In the genomic region with DNA sequence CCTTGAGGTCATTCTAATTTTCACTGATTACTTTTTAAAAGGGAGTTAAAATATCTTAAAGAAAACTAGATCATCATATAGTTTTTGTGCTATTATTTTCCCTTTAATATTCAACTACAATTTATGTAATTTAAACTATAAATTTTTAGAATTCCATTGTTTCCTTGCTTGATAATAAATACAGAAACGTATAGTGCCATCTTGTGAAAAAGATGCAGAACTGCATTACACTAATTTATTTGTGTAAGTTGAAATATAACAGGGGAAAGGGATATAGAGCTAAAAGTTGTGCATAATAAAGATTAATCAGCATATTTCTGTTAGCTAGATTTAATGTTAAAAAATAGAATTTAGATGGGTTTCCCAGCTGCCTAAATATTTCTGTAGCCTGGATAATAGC, we compare ENCODE assay signal across 9 cellular contexts.
DNase-seq lines count a peak whose midpoint lies in the region; ATAC-seq and TF ChIP-seq lines count a peak whose summit lies in the region.
"Had no signal": no experiment of that assay in that cellular context is flagged by ENCODE, and none has a peak within 500 bp of the region (broad histone marks: within the 10 kb centered on the region; RNA-seq: fewer than 3 reads in every experiment).

No MANE protein-coding gene starts in this region.

- H3K36me3 ChIP-seq in GM06990 (ENCODE audit: control insufficient read depth, insufficient read depth, low read length) (no peaks in the 10 kb centered on the region), breast epithelium (no peaks in the 10 kb centered on the region)

- peaks cover 4% of the 10 kb centered on the region for H3K9me3 Mint-ChIP-seq in osteocyte (ENCODE audit: unreplicated experiment)
- H3K9me3 Mint-ChIP-seq in stimulated activated effector memory CD8-positive, alpha-beta T cell treated with anti-CD3 and anti-CD28 coated beads, Interleukin-12 subunit alpha, Interleukin-12 subunit beta, amount 100 ng/mL, for 72 hours = peaks cover 3% of the 10 kb centered on the region

- H3K4me3 Mint-ChIP-seq in osteocyte (ENCODE audit: unreplicated experiment) = no peak overlapping the region
- H3K4me3 Mint-ChIP-seq in stimulated activated effector memory CD8-positive, alpha-beta T cell treated with anti-CD3 and anti-CD28 coated beads, Interleukin-12 subunit alpha, Interleukin-12 subunit beta, amount 100 ng/mL, for 72 hours = no peak overlapping the region
- H3K4me3 Mint-ChIP-seq: activated naive CD8-positive, alpha-beta T cell had no signal

- no peaks in the 10 kb centered on the region for H3K27me3 ChIP-seq in GM06990 (replicated peaks; ENCODE audit: control insufficient read depth, insufficient read depth, low read length)
- H3K27me3 ChIP-seq in breast epithelium = no peaks in the 10 kb centered on the region

- no peak overlapping the region for H3K4me3 ChIP-seq in GM06990 (replicated peaks; ENCODE audit: low read depth, low read length)
- no peak overlapping the region for H3K4me3 ChIP-seq in breast epithelium

- peaks cover 5% of the 10 kb centered on the region for H3K4me1 Mint-ChIP-seq in osteocyte (ENCODE audit: unreplicated experiment)
- H3K4me1 Mint-ChIP-seq in stimulated activated effector memory CD8-positive, alpha-beta T cell treated with anti-CD3 and anti-CD28 coated beads, Interleukin-12 subunit alpha, Interleukin-12 subunit beta, amount 100 ng/mL, for 72 hours = no peaks in the 10 kb centered on the region

- TF ChIP-seq CTCF in GM06990 (IDR thresholded peaks at IDR 0.05; ENCODE audit: insufficient read depth, low read length, poor library complexity, severe bottlenecking) = peak; percentile 34
- peak in 2 of 3 donors; percentile 30 to 39 for TF ChIP-seq CTCF in breast epithelium (IDR thresholded peaks at IDR 0.05)
- peak; percentile 69 for TF ChIP-seq CTCF in osteocyte (IDR thresholded peaks at IDR 0.05)

- H3K27ac Mint-ChIP-seq in osteocyte (ENCODE audit: unreplicated experiment) = no peak overlapping the region
- no peak overlapping the region for H3K27ac Mint-ChIP-seq in stimulated activated effector memory CD8-positive, alpha-beta T cell treated with anti-CD3 and anti-CD28 coated beads, Interleukin-12 subunit alpha, Interleukin-12 subunit beta, amount 100 ng/mL, for 72 hours
- H3K27ac Mint-ChIP-seq: activated naive CD8-positive, alpha-beta T cell had no signal

- ATAC-seq in HG03457 (IDR thresholded peaks at IDR 0.05; ENCODE audit: unreplicated experiment) (no peak), HG02759 (IDR thresholded peaks at IDR 0.05; ENCODE audit: unreplicated experiment) (no peak)
- no peak for ATAC-seq in stimulated activated effector memory CD8-positive, alpha-beta T cell treated with anti-CD3 and anti-CD28 coated beads, Interleukin-12 subunit alpha, Interleukin-12 subunit beta, amount 100 ng/mL, for 72 hours

- no peaks in the 10 kb centered on the region for H3K9me3 ChIP-seq in breast epithelium

- no peak for TF ChIP-seq POLR2A in breast epithelium (IDR thresholded peaks at IDR 0.05)

- H3K27me3 Mint-ChIP-seq in osteocyte (ENCODE audit: unreplicated experiment) = peaks cover 41% of the 10 kb centered on the region
- H3K27me3 Mint-ChIP-seq: activated naive CD8-positive, alpha-beta T cell had no signal

- intact Hi-C loops in breast epithelium (cut with DNase I; ENCODE audit: low total_unique reads) = no loop called here

- no peak overlapping the region for H3K27ac ChIP-seq in breast epithelium

- DNase-seq in GM06990 (ENCODE audit: extremely low read depth, insufficient read length) (no peak), NCI-H1417 (lab: John Stamatoyannopoulos, UW) (peak in 2 of 3 experiments; percentile 55 to 56), breast epithelium (ENCODE audit: low spot score in 2 of 2) (no peak), osteocyte (ENCODE audit: extremely low spot score, unreplicated experiment) (no peak)
- no peak for DNase-seq in stimulated activated CD4-positive, alpha-beta T cell treated with anti-CD3 and anti-CD28 coated beads, Interleukin-15, amount 100 ng/mL, for 24 hours
- no peak for DNase-seq in stimulated activated effector memory CD8-positive, alpha-beta T cell treated with anti-CD3 and anti-CD28 coated beads, Interleukin-12 subunit alpha, Interleukin-12 subunit beta, amount 100 ng/mL, for 72 hours (ENCODE audit: low spot score in 2 of 2)

- H3K36me3 Mint-ChIP-seq in osteocyte (ENCODE audit: unreplicated experiment) = no peaks in the 10 kb centered on the region
- no peaks in the 10 kb centered on the region for H3K36me3 Mint-ChIP-seq in stimulated activated effector memory CD8-positive, alpha-beta T cell treated with anti-CD3 and anti-CD28 coated beads, Interleukin-12 subunit alpha, Interleukin-12 subunit beta, amount 100 ng/mL, for 72 hours
- H3K36me3 Mint-ChIP-seq: activated naive CD8-positive, alpha-beta T cell had no signal

- H3K4me1 ChIP-seq in breast epithelium = no peaks in the 10 kb centered on the region

Comparison
In these comparisons a context has a peak if more than half of its experiments do, and no peak if none do; other contexts are left out.
1. DNase-seq: peak in NCI-H1417 (2 of 3); none in GM06990 (single experiment), breast epithelium (0 of 2), osteocyte (single experiment), stimulated activated CD4-positive, alpha-beta T cell treated with anti-CD3 and anti-CD28 coated beads, Interleukin-15, amount 100 ng/mL, for 24 hours (single experiment) and stimulated activated effector memory CD8-positive, alpha-beta T cell treated with anti-CD3 and anti-CD28 coated beads, Interleukin-12 subunit alpha, Interleukin-12 subunit beta, amount 100 ng/mL, for 72 hours (0 of 2).
2. Peak in every context shown above with its lines, with median percentiles within 50 percentile points of each other: CTCF ChIP-seq.